11 cellular contexts compared by ENCODE assay signal in the genomic region with DNA sequence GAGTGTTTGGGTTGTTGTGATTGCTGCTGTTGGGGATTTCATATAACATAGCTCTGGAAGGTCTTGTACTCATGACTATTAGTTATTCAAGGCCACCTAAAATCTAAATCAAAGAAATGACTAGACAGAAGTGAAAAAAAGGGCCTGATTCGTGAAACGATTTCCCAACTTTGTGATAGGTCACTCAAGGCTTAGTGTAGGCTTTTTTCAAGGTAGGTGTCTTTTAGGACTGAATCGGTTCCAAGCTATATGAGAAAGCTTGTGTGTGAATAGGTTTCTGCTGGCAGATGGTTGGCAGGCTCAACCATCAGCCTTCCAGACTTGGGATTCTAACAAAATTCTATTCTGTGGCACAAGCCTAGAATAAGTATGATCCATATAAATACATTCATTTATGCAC.
A peak's percentile ranks its signal among the peaks of the same experiment; 100 is the strongest.
DNase-seq lines count a peak whose midpoint lies in the region; ATAC-seq and TF ChIP-seq lines count a peak whose summit lies in the region.
"Had no signal": no experiment of that assay in that cellular context is flagged by ENCODE, and none has a peak within 500 bp of the region (broad histone marks: within the 10 kb centered on the region; RNA-seq: fewer than 3 reads in every experiment).

No MANE protein-coding gene starts in this region.

- no peak overlapping the region for H4K8ac ChIP-seq in mesenchymal stem cell (ENCODE audit: low read length)

- DNase-seq in breast epithelium (ENCODE audit: low spot score in 2 of 2) (no peak), mesenchymal stem cell (peak; percentile 36), suprapubic skin (ENCODE audit: low spot score in 2 of 2) (no peak), lower leg skin (ENCODE audit: low spot score in 2 of 2) (no peak)
- DNase-seq in stimulated activated naive CD8-positive, alpha-beta T cell treated with anti-CD3 and anti-CD28 coated beads, Interleukin-15, amount 100 ng/mL, for 72 hours: no peak
- DNase-seq: activated T-cell treated with anti-CD3 and anti-CD28 coated beads, Interleukin-2, amount 50 U/mL, for 48 hours; SHP77 treated with DMSO at 0.1 percent for 48 hours had no signal

- TF ChIP-seq CTCF in breast epithelium (IDR thresholded peaks at IDR 0.05): no peak
- no peak for TF ChIP-seq CTCF in suprapubic skin (IDR thresholded peaks at IDR 0.05)
- TF ChIP-seq CTCF in lower leg skin (IDR thresholded peaks at IDR 0.05): no peak

- H3K18ac ChIP-seq in mesenchymal stem cell (ENCODE audit: low read depth in 1 of 2, low read length in 2 of 2): peak overlapping the region; percentile 63 to 64

- H2BK12ac ChIP-seq in mesenchymal stem cell (ENCODE audit: low read length in 2 of 2): peak overlapping the region in 1 of 2 experiments; percentile 90

- H3K9me3 Mint-ChIP-seq in stimulated activated naive CD8-positive, alpha-beta T cell treated with anti-CD3 and anti-CD28 coated beads, Interleukin-15, amount 100 ng/mL, for 72 hours: peaks cover 0 to 9% of the 10 kb centered on the region in 2 donors

- no peak for TF ChIP-seq EP300 in suprapubic skin (IDR thresholded peaks at IDR 0.05)

- peaks cover 23% of the 10 kb centered on the region for H3K79me1 ChIP-seq in mesenchymal stem cell (replicated peaks; ENCODE audit: low read length, poor library complexity, severe bottlenecking)

- no peak overlapping the region for H4K91ac ChIP-seq in mesenchymal stem cell (ENCODE audit: low read length)

- H2BK5ac ChIP-seq in mesenchymal stem cell (ENCODE audit: low read depth, low read length, poor library complexity, severe bottlenecking): no peak overlapping the region

- no peak overlapping the region for H3K4me2 ChIP-seq in mesenchymal stem cell (ENCODE audit: low read length, poor library complexity, severe bottlenecking)

- H3K23ac ChIP-seq in mesenchymal stem cell (ENCODE audit: low read length in 2 of 2): no peak overlapping the region

- H3K4me3 Mint-ChIP-seq in stimulated activated naive CD8-positive, alpha-beta T cell treated with anti-CD3 and anti-CD28 coated beads, Interleukin-15, amount 100 ng/mL, for 72 hours: no peak overlapping the region

- H3K9me3 ChIP-seq in breast epithelium (no peaks in the 10 kb centered on the region), mesenchymal stem cell (ENCODE audit: control insufficient read depth, low read length) (no peaks in the 10 kb centered on the region), suprapubic skin (no peaks in the 10 kb centered on the region)
- H3K9me3 ChIP-seq: body of pancreas had no signal

- ATAC-seq in HG02885 (IDR thresholded peaks at IDR 0.05; ENCODE audit: poor library complexity, unreplicated experiment) (peak; percentile 7), esophagus mucosa (no peak), HG03342 (IDR thresholded peaks at IDR 0.05; ENCODE audit: unreplicated experiment) (no peak)
- no peak for ATAC-seq in stimulated activated naive CD8-positive, alpha-beta T cell treated with anti-CD3 and anti-CD28 coated beads, Interleukin-15, amount 100 ng/mL, for 72 hours

- no peak overlapping the region for H2BK15ac ChIP-seq in mesenchymal stem cell (ENCODE audit: low read depth, poor library complexity, severe bottlenecking)

- no peak overlapping the region for H3K27ac Mint-ChIP-seq in stimulated activated naive CD8-positive, alpha-beta T cell treated with anti-CD3 and anti-CD28 coated beads, Interleukin-15, amount 100 ng/mL, for 72 hours

- no peaks in the 10 kb centered on the region for H3K27me3 ChIP-seq in breast epithelium
- H3K27me3 ChIP-seq in mesenchymal stem cell (ENCODE audit: control insufficient read depth in 1 of 2, insufficient read depth in 1 of 2, low read length in 2 of 2): no peaks in the 10 kb centered on the region
- H3K27me3 ChIP-seq in suprapubic skin: no peaks in the 10 kb centered on the region
- H3K27me3 ChIP-seq: body of pancreas had no signal

- H2BK120ac ChIP-seq in mesenchymal stem cell (ENCODE audit: low read depth, low read length): no peak overlapping the region

- intact Hi-C loops in breast epithelium (cut with DNase I; ENCODE audit: low total_unique reads): no loop called here
- intact Hi-C loops in lower leg skin (cut with DNase I; ENCODE audit: low total_unique reads): no loop called here

- H2AK5ac ChIP-seq in mesenchymal stem cell (ENCODE audit: low read length, severe bottlenecking): peak overlapping the region; percentile 83

- H3K4ac ChIP-seq in mesenchymal stem cell (ENCODE audit: low read depth in 1 of 2, low read length in 2 of 2): peak overlapping the region in 1 of 2 experiments; percentile 65

- WGBS in mesenchymal stem cell: 99% methylated on average over 3 of the region's 3 CpGs
- 83% methylated on average over 3 of the region's 3 CpGs for WGBS in suprapubic skin
- WGBS in lower leg skin, 2 donors: 76 to 93% methylated on average over 3 of the region's 3 CpGs

- peak overlapping the region; percentile 75 for H3K9ac ChIP-seq in mesenchymal stem cell (ENCODE audit: low read length)

- H3K14ac ChIP-seq in mesenchymal stem cell (ENCODE audit: low read length in 2 of 2): no peak overlapping the region

- H3K4me1 Mint-ChIP-seq in stimulated activated naive CD8-positive, alpha-beta T cell treated with anti-CD3 and anti-CD28 coated beads, Interleukin-15, amount 100 ng/mL, for 72 hours: no peaks in the 10 kb centered on the region

- H3K4me1 ChIP-seq in breast epithelium (no peaks in the 10 kb centered on the region), mesenchymal stem cell (ENCODE audit: control insufficient read depth, insufficient read depth, low read depth, low read length) (peaks cover 9% of the 10 kb centered on the region), suprapubic skin (peaks cover 27% of the 10 kb centered on the region)

- H3K4me3 ChIP-seq in breast epithelium (no peak overlapping the region), mesenchymal stem cell (ENCODE audit: insufficient read depth in 1 of 2, low read depth in 1 of 2, low read length in 2 of 2) (peak overlapping the region in 1 of 2 experiments; percentile 35), suprapubic skin (no peak overlapping the region), lower leg skin (ENCODE audit: low read depth, poor library complexity, severe bottlenecking) (no peak overlapping the region)
- H3K4me3 ChIP-seq: body of pancreas had no signal

- TF ChIP-seq POLR2A in breast epithelium (IDR thresholded peaks at IDR 0.05) (no peak), suprapubic skin (IDR thresholded peaks at IDR 0.05) (no peak), lower leg skin (IDR thresholded peaks at IDR 0.05) (no peak)

- H3K36me3 ChIP-seq in breast epithelium: no peaks in the 10 kb centered on the region
- H3K36me3 ChIP-seq in mesenchymal stem cell (ENCODE audit: control insufficient read depth in 1 of 2, insufficient read depth in 2 of 2, low read depth in 1 of 2, low read length in 2 of 2): no peaks in the 10 kb centered on the region
- H3K36me3 ChIP-seq in suprapubic skin: no peaks in the 10 kb centered on the region

- H2AFZ ChIP-seq in mesenchymal stem cell (ENCODE audit: low read depth, low read length): no peak overlapping the region

- H3K27ac ChIP-seq in breast epithelium: peak overlapping the region; percentile 17 to 64
- H3K27ac ChIP-seq in mesenchymal stem cell (ENCODE audit: low read length, poor library complexity, severe bottlenecking): peak overlapping the region; percentile 53
- H3K27ac ChIP-seq in suprapubic skin: peak overlapping the region; percentile 79

- H3K27me3 Mint-ChIP-seq in stimulated activated naive CD8-positive, alpha-beta T cell treated with anti-CD3 and anti-CD28 coated beads, Interleukin-15, amount 100 ng/mL, for 72 hours: no peaks in the 10 kb centered on the region
